Comparison of ENCODE assay signal across 18 cellular contexts in genomic region chr11:77175021-77175842, GRCh38. TPM values are rescaled to one million over a fixed set of nuclear protein-coding genes. Genes with fewer than 3 reads are reported as not detected.
A peak's percentile ranks its signal among the peaks of the same experiment; 100 is the strongest.
DNase-seq lines count a peak whose midpoint lies in the region; ATAC-seq, FAIRE-seq and TF ChIP-seq lines count a peak whose summit lies in the region.
"Had no signal": no experiment of that assay in that cellular context is flagged by ENCODE, and none has a peak within 500 bp of the region (broad histone marks: within the 10 kb centered on the region; RNA-seq: fewer than 3 reads in every experiment).

No MANE protein-coding gene starts in this region.

- H3K27me3 ChIP-seq in heart left ventricle (no peaks in the 10 kb centered on the region), pancreas (no peaks in the 10 kb centered on the region), MG63 (no peaks in the 10 kb centered on the region)
- H3K27me3 ChIP-seq in CD8-positive, alpha-beta T cell (ENCODE audit: insufficient read depth, low read length) = no peaks in the 10 kb centered on the region
- H3K27me3 ChIP-seq: hepatocyte had no signal

- no peaks in the 10 kb centered on the region for H3K27me3 Mint-ChIP-seq in CD8-positive, alpha-beta T cell (ENCODE audit: low read depth)
- H3K27me3 Mint-ChIP-seq: activated B cell treated with CpG ODN at 0.5 μM for 24 hours; activated CD8-positive, alpha-beta memory T cell treated with anti-CD3 and anti-CD28 coated beads, Interleukin-2, amount 10 ng/mL, durations not matched to agents 7 days and 5 days had no signal

- peak in 3 of 4 donors; percentile 45 to 56 (median 46) for ATAC-seq in heart left ventricle
- peak in 3 of 4 donors; percentile 15 to 68 (median 65) for ATAC-seq in pancreas
- no peak for ATAC-seq in CD8-positive, alpha-beta T cell
- ATAC-seq in stimulated activated effector memory CD8-positive, alpha-beta T cell treated with anti-CD3 and anti-CD28 coated beads, Interleukin-12 subunit alpha, Interleukin-12 subunit beta, amount 100 ng/mL, for 72 hours = no peak
- ATAC-seq: activated CD8-positive, alpha-beta memory T cell treated with anti-CD3 and anti-CD28 coated beads, Interleukin-2, amount 10 ng/mL, durations not matched to agents 7 days and 5 days had no signal

- TF ChIP-seq CTCF in heart left ventricle (IDR thresholded peaks at IDR 0.05) = no peak
- TF ChIP-seq CTCF in pancreas (IDR thresholded peaks at IDR 0.05) = no peak
- TF ChIP-seq CTCF in CD8-positive, alpha-beta T cell (IDR thresholded peaks at IDR 0.05) = no peak

- peaks cover 0 to 9% (median 0%) of the 10 kb centered on the region in 9 donors for H3K36me3 ChIP-seq in heart left ventricle
- no peaks in the 10 kb centered on the region for H3K36me3 ChIP-seq in pancreas
- H3K36me3 ChIP-seq in CD8-positive, alpha-beta T cell (ENCODE audit: insufficient read depth, low read length) = no peaks in the 10 kb centered on the region
- H3K36me3 ChIP-seq in MG63 = no peaks in the 10 kb centered on the region

- H3K4me3 ChIP-seq in heart left ventricle (peak overlapping the region in 7 of 12 donors; percentile 11 to 50 (median 22)), pancreas (no peak overlapping the region), MG63 (no peak overlapping the region)
- no peak overlapping the region for H3K4me3 ChIP-seq in CD8-positive, alpha-beta T cell (ENCODE audit: low read depth, low read length)
- H3K4me3 ChIP-seq: hepatocyte had no signal

- WGBS in heart left ventricle, 4 donors = 84 to 92% (median 86%) methylated on average over 9 to 15 of the region's 15 CpGs
- 86 to 89% methylated on average over 15 of the region's 15 CpGs for WGBS in pancreas, 2 donors

- H3K27ac ChIP-seq in heart left ventricle = peak overlapping the region in 2 of 12 donors; percentile 25 to 86
- no peak overlapping the region for H3K27ac ChIP-seq in pancreas
- H3K27ac ChIP-seq in CD8-positive, alpha-beta T cell (ENCODE audit: low read depth, low read length) = no peak overlapping the region
- H3K27ac ChIP-seq: epithelial cell of prostate, hepatocyte had no signal

- peaks cover 0 to 23% (median 0%) of the 10 kb centered on the region in 12 donors for H3K4me1 ChIP-seq in heart left ventricle
- H3K4me1 ChIP-seq in pancreas = no peaks in the 10 kb centered on the region
- H3K4me1 ChIP-seq in CD8-positive, alpha-beta T cell (ENCODE audit: insufficient read depth, low read length) = no peaks in the 10 kb centered on the region

- no peak for FAIRE-seq in pancreas (lab: Jason Lieb, UNC)

- H3K36me3 Mint-ChIP-seq in CD8-positive, alpha-beta T cell = no peaks in the 10 kb centered on the region
- H3K36me3 Mint-ChIP-seq in stimulated activated effector memory CD8-positive, alpha-beta T cell treated with anti-CD3 and anti-CD28 coated beads, Interleukin-12 subunit alpha, Interleukin-12 subunit beta, amount 100 ng/mL, for 72 hours = no peaks in the 10 kb centered on the region
- H3K36me3 Mint-ChIP-seq: activated CD8-positive, alpha-beta memory T cell treated with anti-CD3 and anti-CD28 coated beads, Interleukin-2, amount 10 ng/mL, durations not matched to agents 7 days and 5 days had no signal

- CTCF ChIA-PET in CD8-positive, alpha-beta T cell (lab: Charles Lee) = no interaction called here

- no peak overlapping the region for H3K27ac Mint-ChIP-seq in CD8-positive, alpha-beta T cell
- no peak overlapping the region for H3K27ac Mint-ChIP-seq in stimulated activated effector memory CD8-positive, alpha-beta T cell treated with anti-CD3 and anti-CD28 coated beads, Interleukin-12 subunit alpha, Interleukin-12 subunit beta, amount 100 ng/mL, for 72 hours
- H3K27ac Mint-ChIP-seq: activated B cell treated with CpG ODN at 0.5 μM for 24 hours; activated CD8-positive, alpha-beta memory T cell treated with anti-CD3 and anti-CD28 coated beads, Interleukin-2, amount 10 ng/mL, durations not matched to agents 7 days and 5 days had no signal

- POLR2A ChIA-PET in CD8-positive, alpha-beta T cell (lab: Charles Lee) = no interaction called here

- no peaks in the 10 kb centered on the region for H3K4me1 Mint-ChIP-seq in CD8-positive, alpha-beta T cell (ENCODE audit: low read depth)
- H3K4me1 Mint-ChIP-seq in stimulated activated effector memory CD8-positive, alpha-beta T cell treated with anti-CD3 and anti-CD28 coated beads, Interleukin-12 subunit alpha, Interleukin-12 subunit beta, amount 100 ng/mL, for 72 hours = no peaks in the 10 kb centered on the region
- H3K4me1 Mint-ChIP-seq: activated CD8-positive, alpha-beta memory T cell treated with anti-CD3 and anti-CD28 coated beads, Interleukin-2, amount 10 ng/mL, durations not matched to agents 7 days and 5 days had no signal

- H3K9me3 ChIP-seq in heart left ventricle (no peaks in the 10 kb centered on the region), pancreas (no peaks in the 10 kb centered on the region), MG63 (no peaks in the 10 kb centered on the region)
- H3K9me3 ChIP-seq in CD8-positive, alpha-beta T cell (ENCODE audit: low read length) = no peaks in the 10 kb centered on the region

- no peaks in the 10 kb centered on the region for H3K9me3 Mint-ChIP-seq in CD8-positive, alpha-beta T cell
- peaks cover 3% of the 10 kb centered on the region for H3K9me3 Mint-ChIP-seq in stimulated activated effector memory CD8-positive, alpha-beta T cell treated with anti-CD3 and anti-CD28 coated beads, Interleukin-12 subunit alpha, Interleukin-12 subunit beta, amount 100 ng/mL, for 72 hours
- H3K9me3 Mint-ChIP-seq: activated B cell treated with CpG ODN at 0.5 μM for 24 hours had no signal

- no peak overlapping the region for H3K4me3 Mint-ChIP-seq in CD8-positive, alpha-beta T cell
- H3K4me3 Mint-ChIP-seq in stimulated activated effector memory CD8-positive, alpha-beta T cell treated with anti-CD3 and anti-CD28 coated beads, Interleukin-12 subunit alpha, Interleukin-12 subunit beta, amount 100 ng/mL, for 72 hours = no peak overlapping the region
- H3K4me3 Mint-ChIP-seq: activated B cell treated with CpG ODN at 0.5 μM for 24 hours; activated CD8-positive, alpha-beta memory T cell treated with anti-CD3 and anti-CD28 coated beads, Interleukin-2, amount 10 ng/mL, durations not matched to agents 7 days and 5 days had no signal

- TF ChIP-seq POLR2A in heart left ventricle (IDR thresholded peaks at IDR 0.05) = no peak

- intact Hi-C loops in heart left ventricle (cut with DNase I) = no loop called here
- intact Hi-C loops in pancreas (cut with DNase I) = no loop called here
- intact Hi-C loops in CD8-positive, alpha-beta T cell (cut with DNase I, micrococcal nuclease) = no loop called here

- DNase-seq in CMK (ENCODE audit: low read depth) = peak; percentile 15
- peak; percentile 82 for DNase-seq in MV-4-11 (lab: John Stamatoyannopoulos, UW)
- peak in 3 of 5 donors; percentile 47 to 70 (median 54) for DNase-seq in heart left ventricle
- DNase-seq in pancreas = peak in 1 of 6 donors; percentile 39
- DNase-seq in NCI-H748 treated with DMSO at 0.1 percent for 48 hours (lab: John Stamatoyannopoulos, UW) = no peak
- DNase-seq in CD8-positive, alpha-beta T cell = no peak
- no peak for DNase-seq in MG63
- DNase-seq in stimulated activated effector memory CD8-positive, alpha-beta T cell treated with anti-CD3 and anti-CD28 coated beads, Interleukin-12 subunit alpha, Interleukin-12 subunit beta, amount 100 ng/mL, for 72 hours (ENCODE audit: low spot score in 2 of 2) = no peak
- DNase-seq: activated B cell treated with CpG ODN at 0.5 μM for 24 hours; activated CD8-positive, alpha-beta memory T cell treated with anti-CD3 and anti-CD28 coated beads, Interleukin-2, amount 10 ng/mL, durations not matched to agents 7 days and 5 days; activated naive CD4-positive, alpha-beta T cell treated with anti-CD3 and anti-CD28 coated beads, Interleukin-2, amount 50 U/mL, for 16 hours; central memory CD4-positive, alpha-beta T cell; EL; stimulated activated CD4-positive, alpha-beta T cell treated with anti-CD3 and anti-CD28 coated beads, Interleukin-1b, Interleukin-23, amount 100 ng/mL, for 48 hours; stimulated activated CD8-positive, alpha-beta memory T cell treated with anti-CD3 and anti-CD28 coated beads, Interleukin-4, amount 100 ng/mL, for 48 hours; SW 1271 had no signal

RNA-seq across cellular contexts. Expression of gene MYO7A, which starts 47.2 kb away (rescaled TPM):
- total RNA-seq in heart left ventricle = 10 to 100 TPM in 1 of 9 donors, 1 to 10 TPM in 8; 1.6 to 17.1 (median 2.7) TPM
- 1 to 10 TPM; 1.0 to 2.9 TPM for polyA plus RNA-seq in heart left ventricle
- total RNA-seq in pancreas = 1 to 10 TPM; 3.8 to 9.7 (median 7.0) TPM
- 10 to 100 TPM in 1 of 2 donors, 1 to 10 TPM in 1; 6.8 to 13.3 TPM for polyA plus RNA-seq in pancreas
- total RNA-seq in CD8-positive, alpha-beta T cell = under 1 TPM; 0.28 to 0.30 TPM
- not detected in 2 replicates for total RNA-seq in MG63 (2014; rRNA removed; shearing (Covaris generic); ENCODE audit: low replicate concordance)

Comparison
In these comparisons a context has a peak if more than half of its experiments do, and no peak if none do; other contexts are left out.
1. DNase-seq: peak in CMK (single experiment), MV-4-11 (single experiment) and heart left ventricle (3 of 5); none in NCI-H748 treated with DMSO at 0.1 percent for 48 hours (single experiment), CD8-positive, alpha-beta T cell (0 of 7), MG63 (single experiment) and stimulated activated effector memory CD8-positive, alpha-beta T cell treated with anti-CD3 and anti-CD28 coated beads, Interleukin-12 subunit alpha, Interleukin-12 subunit beta, amount 100 ng/mL, for 72 hours (0 of 2).
2. ATAC-seq: peak in heart left ventricle (3 of 4) and pancreas (3 of 4); none in CD8-positive, alpha-beta T cell (single experiment) and stimulated activated effector memory CD8-positive, alpha-beta T cell treated with anti-CD3 and anti-CD28 coated beads, Interleukin-12 subunit alpha, Interleukin-12 subunit beta, amount 100 ng/mL, for 72 hours (single experiment).
3. H3K4me3 ChIP-seq: peak in heart left ventricle (7 of 12); none in pancreas (0 of 4), CD8-positive, alpha-beta T cell (single experiment) and MG63 (single experiment).